In genomic region chr7:105941596-105941995, GRCh38 we compare ENCODE assay signal across 3 cellular contexts.
TF ChIP-seq lines count a peak whose summit lies in the region.

No MANE protein-coding gene starts in this region.

TF ChIP-seq in HepG2, 621 proteins besides CTCF, POLR2A, EP300 and RAD21:
- TF ChIP-seq ZSCAN25 (CRISPR knock-in tag; IDR thresholded peaks at IDR 0.05) (no peak), ZNF12 (CRISPR knock-in tag; IDR thresholded peaks at IDR 0.05) (peak; percentile 89)

TF ChIP-seq in HEK293T, 16 proteins besides CTCF, POLR2A, EP300 and RAD21:
- TF ChIP-seq PKNOX1 (IDR thresholded peaks at IDR 0.05) = peak; percentile 39
- TF ChIP-seq NFRKB (IDR thresholded peaks at IDR 0.05) = no peak
- no peak for TF ChIP-seq TARDBP (IDR thresholded peaks at IDR 0.05)

TF ChIP-seq in GM12878, 131 proteins besides CTCF, POLR2A, EP300 and RAD21:
- TF ChIP-seq PKNOX1 (IDR thresholded peaks at IDR 0.05) (peak; percentile 16; the same call in 1 of the 2 replicates), PRDM15 (CRISPR knock-in tag; IDR thresholded peaks at IDR 0.05) (no peak), NR2C1 (IDR thresholded peaks at IDR 0.05) (no peak), BHLHE40 (IDR thresholded peaks at IDR 0.05; ENCODE audit: borderline replicate concordance in 1 of 2, low read depth in 2 of 2, low read length in 1 of 2) (no peak), EED (IDR thresholded peaks at IDR 0.05; ENCODE audit: low read depth) (no peak)
